In genomic region chr2:84940088-84940470, GRCh38 we compare ENCODE assay signal across 8 cellular contexts.
DNase-seq lines count a peak whose midpoint lies in the region; ATAC-seq and TF ChIP-seq lines count a peak whose summit lies in the region.

No MANE protein-coding gene starts in this region.

- ATAC-seq in GM21528 (IDR thresholded peaks at IDR 0.05; ENCODE audit: low FRiP score, unreplicated experiment), result peak; percentile 6
- no peak for ATAC-seq in activated CD4-positive, CD25-positive, alpha-beta regulatory T cell treated with anti-CD3 and anti-CD28 coated beads, Interleukin-2, amount 50 U/mL, for 24 hours

- no peaks in the 10 kb centered on the region for H4K20me1 ChIP-seq in DOHH2 (ENCODE audit: control insufficient read depth, insufficient read depth, low read depth, low read length)

- TF ChIP-seq CTCF in DOHH2 (IDR thresholded peaks at IDR 0.05; ENCODE audit: low read depth, low read length, poor library complexity, severe bottlenecking), result no peak

- H3K79me2 ChIP-seq in DOHH2 (ENCODE audit: control insufficient read depth, low read length), result no peaks in the 10 kb centered on the region

- H3K4me3 ChIP-seq in DOHH2 (ENCODE audit: low read length) (peak overlapping the region; percentile 60), iPS-18a (ENCODE audit: low read length) (no peak overlapping the region)

- no peaks in the 10 kb centered on the region for H3K9me2 ChIP-seq in DOHH2 (replicated peaks; ENCODE audit: control insufficient read depth, low read length)

- peaks cover 9% of the 10 kb centered on the region for H3F3A ChIP-seq in DOHH2 (ENCODE audit: control insufficient read depth, insufficient read depth)

- H3K4me2 ChIP-seq in DOHH2 (ENCODE audit: low read length), result peak overlapping the region; percentile 72

- H3K27ac ChIP-seq in DOHH2 (ENCODE audit: low read depth, low read length) (peak overlapping the region; percentile 62), KOPT-K1 (ENCODE audit: low read depth, low read length, poor library complexity, severe bottlenecking) (peak overlapping the region; percentile 33), iPS-18a (ENCODE audit: low read length) (peak overlapping the region; percentile 2)

- DNase-seq in stimulated activated CD4-positive, alpha-beta T cell treated with anti-CD3 and anti-CD28 coated beads, Interleukin-12 subunit alpha, Interleukin-12 subunit beta, amount 100 ng/mL, for 4 hours, result no peak
- no peak for DNase-seq in NCI-H446 treated with DMSO at 0.1 percent for 48 hours (lab: John Stamatoyannopoulos, UW)
- no peak for DNase-seq in NCI-H2227 treated with DMSO at 0.1 percent for 48 hours (lab: John Stamatoyannopoulos, UW)

- H3K27me3 ChIP-seq in DOHH2 (ENCODE audit: control insufficient read depth, low read length) (no peaks in the 10 kb centered on the region), iPS-18a (ENCODE audit: control insufficient read depth, insufficient read depth, low read length) (no peaks in the 10 kb centered on the region)

- peak overlapping the region; percentile 42 for H3K9ac ChIP-seq in iPS-18a (ENCODE audit: low read length)

- H3K36me3 ChIP-seq in DOHH2 (ENCODE audit: control insufficient read depth, low read length), result no peaks in the 10 kb centered on the region
- no peaks in the 10 kb centered on the region for H3K36me3 ChIP-seq in KOPT-K1 (ENCODE audit: insufficient read depth, low read length)
- H3K36me3 ChIP-seq in iPS-18a (ENCODE audit: control insufficient read depth, low read depth, low read length), result no peaks in the 10 kb centered on the region

- no peaks in the 10 kb centered on the region for H3K9me3 ChIP-seq in DOHH2 (ENCODE audit: control insufficient read depth, insufficient read depth, low read length)
- no peaks in the 10 kb centered on the region for H3K9me3 ChIP-seq in KOPT-K1 (ENCODE audit: insufficient read depth, low read length, poor library complexity, severe bottlenecking)
- no peaks in the 10 kb centered on the region for H3K9me3 ChIP-seq in iPS-18a (ENCODE audit: control insufficient read depth, low read depth, low read length)

- H3K4me1 ChIP-seq in DOHH2 (ENCODE audit: control insufficient read depth, low read length) (peaks cover 41% of the 10 kb centered on the region), iPS-18a (ENCODE audit: control insufficient read depth, low read depth, low read length) (peaks cover 15% of the 10 kb centered on the region)

Comparison
In these comparisons a context has a peak if more than half of its experiments do, and no peak if none do; other contexts are left out.
1. H3K27ac ChIP-seq: peak in every context shown above with its lines; median percentile 62 in DOHH2; 33 in KOPT-K1; 2 in iPS-18a.